11 cellular contexts compared by ENCODE assay signal in genomic region chr15:98799991-98800390, GRCh38.
DNase-seq lines count a peak whose midpoint lies in the region; ATAC-seq and TF ChIP-seq lines count a peak whose summit lies in the region.
"Had no signal": no experiment of that assay in that cellular context is flagged by ENCODE, and none has a peak within 500 bp of the region (broad histone marks: within the 10 kb centered on the region; RNA-seq: fewer than 3 reads in every experiment).

No MANE protein-coding gene starts in this region.

- H2BK5ac ChIP-seq in mesendoderm (ENCODE audit: low read length) = no peak overlapping the region

- H3K9me3 Mint-ChIP-seq in activated CD8-positive, alpha-beta T cell treated with anti-CD3 and anti-CD28 coated beads, Interleukin-2, amount 10 ng/mL, durations not matched to agents 7 days and 5 days (ENCODE audit: insufficient read depth) = no peaks in the 10 kb centered on the region
- H3K9me3 Mint-ChIP-seq in activated CD8-positive, alpha-beta T cell treated with anti-CD3 and anti-CD28 coated beads for 36 hours = no peaks in the 10 kb centered on the region
- H3K9me3 Mint-ChIP-seq: stimulated activated effector memory CD8-positive, alpha-beta T cell treated with anti-CD3 and anti-CD28 coated beads, Interleukin-12 subunit alpha, Interleukin-12 subunit beta, amount 100 ng/mL, for 72 hours had no signal

- H3K23ac ChIP-seq in mesendoderm (ENCODE audit: low read length) = peak overlapping the region; percentile 66

- H3K4me2 ChIP-seq in mesendoderm (ENCODE audit: low read length) (no peak overlapping the region), OCI-LY7 (ENCODE audit: low read length) (no peak overlapping the region)

- no peak overlapping the region for H4K8ac ChIP-seq in mesendoderm (ENCODE audit: low read depth, low read length)

- H3K4ac ChIP-seq in mesendoderm (ENCODE audit: low read depth, low read length) = peak overlapping the region; percentile 83

- H3K27me3 Mint-ChIP-seq in activated CD8-positive, alpha-beta T cell treated with anti-CD3 and anti-CD28 coated beads, Interleukin-2, amount 10 ng/mL, durations not matched to agents 7 days and 5 days (ENCODE audit: low read depth) = no peaks in the 10 kb centered on the region
- no peaks in the 10 kb centered on the region for H3K27me3 Mint-ChIP-seq in activated CD8-positive, alpha-beta T cell treated with anti-CD3 and anti-CD28 coated beads for 36 hours

- peak overlapping the region; percentile 6 for H3K27ac Mint-ChIP-seq in activated CD8-positive, alpha-beta T cell treated with anti-CD3 and anti-CD28 coated beads, Interleukin-2, amount 10 ng/mL, durations not matched to agents 7 days and 5 days
- no peak overlapping the region for H3K27ac Mint-ChIP-seq in activated CD8-positive, alpha-beta T cell treated with anti-CD3 and anti-CD28 coated beads for 36 hours
- H3K27ac Mint-ChIP-seq: stimulated activated effector memory CD8-positive, alpha-beta T cell treated with anti-CD3 and anti-CD28 coated beads, Interleukin-12 subunit alpha, Interleukin-12 subunit beta, amount 100 ng/mL, for 72 hours had no signal

- no peak overlapping the region for H2AFZ ChIP-seq in OCI-LY7 (ENCODE audit: low read length)

- peaks cover 31% of the 10 kb centered on the region for H3K4me1 ChIP-seq in mesendoderm (ENCODE audit: control insufficient read depth, low read depth, low read length)
- H3K4me1 ChIP-seq in upper lobe of left lung = peaks cover 34 to 59% (median 45%) of the 10 kb centered on the region in 4 donors
- no peaks in the 10 kb centered on the region for H3K4me1 ChIP-seq in OCI-LY7 (ENCODE audit: insufficient read depth, low read length, poor library complexity, severe bottlenecking)

- H3K79me2 ChIP-seq in mesendoderm (ENCODE audit: control insufficient read depth, insufficient read depth, low read length) (peaks cover 62% of the 10 kb centered on the region), OCI-LY7 (ENCODE audit: insufficient read depth, low read depth, low read length) (no peaks in the 10 kb centered on the region)

- no CpG with 5 or more reads among the region's 2 CpGs for WGBS in mesendoderm (ENCODE audit: extremely low coverage, insufficient coverage, low lambda C conversion rate)
- 53 to 56% methylated on average over 2 of the region's 2 CpGs for WGBS in upper lobe of left lung, 2 donors

- peak overlapping the region; percentile 55 for H3K18ac ChIP-seq in mesendoderm (ENCODE audit: low read length)

- H3K27me3 ChIP-seq in mesendoderm (ENCODE audit: insufficient read depth, low read length, poor library complexity) = no peaks in the 10 kb centered on the region
- H3K27me3 ChIP-seq in upper lobe of left lung = no peaks in the 10 kb centered on the region
- H3K27me3 ChIP-seq: ovary had no signal

- BruUV-seq in OCI-LY7 (replicated peaks; lab: Mats Ljungman, UMichigan) = no TSS peak

- peaks cover 14% of the 10 kb centered on the region for H3K4me1 Mint-ChIP-seq in activated CD8-positive, alpha-beta T cell treated with anti-CD3 and anti-CD28 coated beads, Interleukin-2, amount 10 ng/mL, durations not matched to agents 7 days and 5 days (ENCODE audit: low read depth)
- peaks cover 47% of the 10 kb centered on the region for H3K4me1 Mint-ChIP-seq in activated CD8-positive, alpha-beta T cell treated with anti-CD3 and anti-CD28 coated beads for 36 hours (ENCODE audit: low read depth)

- no peaks in the 10 kb centered on the region for H3K36me3 Mint-ChIP-seq in activated CD8-positive, alpha-beta T cell treated with anti-CD3 and anti-CD28 coated beads, Interleukin-2, amount 10 ng/mL, durations not matched to agents 7 days and 5 days (ENCODE audit: low read depth)
- no peaks in the 10 kb centered on the region for H3K36me3 Mint-ChIP-seq in activated CD8-positive, alpha-beta T cell treated with anti-CD3 and anti-CD28 coated beads for 36 hours (ENCODE audit: low read depth)
- H3K36me3 Mint-ChIP-seq: stimulated activated effector memory CD8-positive, alpha-beta T cell treated with anti-CD3 and anti-CD28 coated beads, Interleukin-12 subunit alpha, Interleukin-12 subunit beta, amount 100 ng/mL, for 72 hours had no signal

- H3K4me3 ChIP-seq in choroid plexus epithelial cell (ENCODE audit: low read depth, low read length) (no peak overlapping the region), mesendoderm (ENCODE audit: low read length) (no peak overlapping the region), upper lobe of left lung (no peak overlapping the region), OCI-LY7 (ENCODE audit: low read depth, low read length, poor library complexity, severe bottlenecking) (no peak overlapping the region)
- H3K4me3 ChIP-seq: ovary had no signal

- TF ChIP-seq CTCF in activated CD8-positive, alpha-beta T cell treated with anti-CD3 and anti-CD28 coated beads for 36 hours (IDR thresholded peaks at IDR 0.05) = no peak
- TF ChIP-seq CTCF in choroid plexus epithelial cell (conservative IDR thresholded peaks at IDR 0.05; ENCODE audit: low read depth, low read length) = no peak
- TF ChIP-seq CTCF in upper lobe of left lung (IDR thresholded peaks at IDR 0.05) = no peak
- no peak for TF ChIP-seq CTCF in OCI-LY7 (conservative IDR thresholded peaks at IDR 0.05; ENCODE audit: low read length)

- H3K36me3 ChIP-seq in mesendoderm (ENCODE audit: control insufficient read depth, insufficient read depth, low read length) (no peaks in the 10 kb centered on the region), upper lobe of left lung (no peaks in the 10 kb centered on the region), OCI-LY7 (ENCODE audit: insufficient read depth, low read length) (no peaks in the 10 kb centered on the region)
- H3K36me3 ChIP-seq: ovary had no signal

- DNase-seq in activated CD8-positive, alpha-beta T cell treated with anti-CD3 and anti-CD28 coated beads, Interleukin-2, amount 10 ng/mL, durations not matched to agents 7 days and 5 days = no peak
- DNase-seq in activated CD8-positive, alpha-beta T cell treated with anti-CD3 and anti-CD28 coated beads for 36 hours = no peak
- DNase-seq in choroid plexus epithelial cell (ENCODE audit: low read depth) = peak; percentile 20
- peak; percentile 41 for DNase-seq in mesendoderm
- DNase-seq in upper lobe of left lung = no peak
- no peak for DNase-seq in SKM-1 (lab: John Stamatoyannopoulos, UW; ENCODE audit: unreplicated experiment)
- DNase-seq in NCI-H2029 (lab: John Stamatoyannopoulos, UW) = no peak
- no peak for DNase-seq in OCI-LY7 (ENCODE audit: low spot score)
- DNase-seq: RPMI8226 had no signal

- intact Hi-C loops in activated CD8-positive, alpha-beta T cell treated with anti-CD3 and anti-CD28 coated beads for 36 hours (cut with micrococcal nuclease) = no loop called here
- intact Hi-C loops in OCI-LY7 (cut with micrococcal nuclease; ENCODE audit: unreplicated experiment) = no loop called here

- H3K27ac ChIP-seq in mesendoderm (ENCODE audit: low read depth, low read length) (peak overlapping the region; percentile 89), upper lobe of left lung (peak overlapping the region; percentile 1 to 53 (median 24)), OCI-LY7 (ENCODE audit: low read depth, low read length, poor library complexity, severe bottlenecking) (no peak overlapping the region)

- H3K79me1 ChIP-seq in mesendoderm (ENCODE audit: low read length) = peaks cover 42% of the 10 kb centered on the region

- TF ChIP-seq POLR2A in upper lobe of left lung (IDR thresholded peaks at IDR 0.05) = no peak

- H3K4me3 Mint-ChIP-seq in activated CD8-positive, alpha-beta T cell treated with anti-CD3 and anti-CD28 coated beads, Interleukin-2, amount 10 ng/mL, durations not matched to agents 7 days and 5 days = no peak overlapping the region
- no peak overlapping the region for H3K4me3 Mint-ChIP-seq in activated CD8-positive, alpha-beta T cell treated with anti-CD3 and anti-CD28 coated beads for 36 hours
- H3K4me3 Mint-ChIP-seq: stimulated activated effector memory CD8-positive, alpha-beta T cell treated with anti-CD3 and anti-CD28 coated beads, Interleukin-12 subunit alpha, Interleukin-12 subunit beta, amount 100 ng/mL, for 72 hours had no signal

- POLR2A ChIA-PET in activated CD8-positive, alpha-beta T cell treated with anti-CD3 and anti-CD28 coated beads, Interleukin-2, amount 10 ng/mL, durations not matched to agents 7 days and 5 days (lab: Charles Lee) = no interaction called here
- POLR2A ChIA-PET in activated CD8-positive, alpha-beta T cell treated with anti-CD3 and anti-CD28 coated beads for 36 hours (lab: Charles Lee) = no interaction called here
- POLR2A ChIA-PET in OCI-LY7 (lab: Charles Lee) = interaction anchor here (0.8 to 1.5 kb wide), 2 partner anchors 22 to 27 kb away, joined by 3 read pairs; no protein-coding TSS in a partner anchor

- TF ChIP-seq EP300 in upper lobe of left lung (IDR thresholded peaks at IDR 0.05) = no peak

- H2BK120ac ChIP-seq in mesendoderm (ENCODE audit: low read depth, low read length) = no peak overlapping the region

- H3K9me2 ChIP-seq in OCI-LY7 (ENCODE audit: insufficient read depth, low read length) = no peaks in the 10 kb centered on the region

- peak overlapping the region; percentile 20 for H3K9ac ChIP-seq in mesendoderm (ENCODE audit: low read length)

- H4K20me1 ChIP-seq in OCI-LY7 (ENCODE audit: insufficient read depth, low read length) = no peaks in the 10 kb centered on the region; the same call in 1 of the 2 replicates

- ATAC-seq in activated CD8-positive, alpha-beta T cell treated with anti-CD3 and anti-CD28 coated beads, Interleukin-2, amount 10 ng/mL, durations not matched to agents 7 days and 5 days = no peak
- ATAC-seq in activated CD8-positive, alpha-beta T cell treated with anti-CD3 and anti-CD28 coated beads for 36 hours = no peak
- peak in 1 of 2 donors; percentile 25 for ATAC-seq in upper lobe of left lung (ENCODE audit: low FRiP score in 2 of 2)
- ATAC-seq: stimulated activated effector memory CD8-positive, alpha-beta T cell treated with anti-CD3 and anti-CD28 coated beads, Interleukin-12 subunit alpha, Interleukin-12 subunit beta, amount 100 ng/mL, for 72 hours had no signal

- no peak overlapping the region for H3K56ac ChIP-seq in mesendoderm (ENCODE audit: low read length)

- H2AK5ac ChIP-seq in mesendoderm (ENCODE audit: low read length) = no peak overlapping the region

- no peak overlapping the region for H4K5ac ChIP-seq in mesendoderm (ENCODE audit: low read length)

- peak overlapping the region; percentile 86 for H2BK15ac ChIP-seq in mesendoderm (replicated peaks; ENCODE audit: low read depth)

- H3K9me3 ChIP-seq in upper lobe of left lung (no peaks in the 10 kb centered on the region), OCI-LY7 (ENCODE audit: low read length) (no peaks in the 10 kb centered on the region)
- H3K9me3 ChIP-seq: ovary had no signal

- CTCF ChIA-PET in activated CD8-positive, alpha-beta T cell treated with anti-CD3 and anti-CD28 coated beads, Interleukin-2, amount 10 ng/mL, durations not matched to agents 7 days and 5 days (lab: Charles Lee) = no interaction called here
- CTCF ChIA-PET in activated CD8-positive, alpha-beta T cell treated with anti-CD3 and anti-CD28 coated beads for 36 hours (lab: Charles Lee) = interaction anchor here (0.9 to 1.3 kb wide), 3 partner anchors 20 to 281 kb away, joined by 3 to 4 read pairs (median 4); no protein-coding TSS in a partner anchor
- CTCF ChIA-PET in OCI-LY7 (lab: Charles Lee; ENCODE audit: unreplicated experiment) = no interaction called here

Comparison
In these comparisons a context has a peak if more than half of its experiments do, and no peak if none do; other contexts are left out.
1. DNase-seq: peak in choroid plexus epithelial cell (single experiment) and mesendoderm (single experiment); none in activated CD8-positive, alpha-beta T cell treated with anti-CD3 and anti-CD28 coated beads, Interleukin-2, amount 10 ng/mL, durations not matched to agents 7 days and 5 days (single experiment), activated CD8-positive, alpha-beta T cell treated with anti-CD3 and anti-CD28 coated beads for 36 hours (single experiment), upper lobe of left lung (0 of 2), SKM-1 (single experiment), NCI-H2029 (single experiment) and OCI-LY7 (single experiment).